Comparison of ENCODE assay signal across 30 cellular contexts in the genomic region with DNA sequence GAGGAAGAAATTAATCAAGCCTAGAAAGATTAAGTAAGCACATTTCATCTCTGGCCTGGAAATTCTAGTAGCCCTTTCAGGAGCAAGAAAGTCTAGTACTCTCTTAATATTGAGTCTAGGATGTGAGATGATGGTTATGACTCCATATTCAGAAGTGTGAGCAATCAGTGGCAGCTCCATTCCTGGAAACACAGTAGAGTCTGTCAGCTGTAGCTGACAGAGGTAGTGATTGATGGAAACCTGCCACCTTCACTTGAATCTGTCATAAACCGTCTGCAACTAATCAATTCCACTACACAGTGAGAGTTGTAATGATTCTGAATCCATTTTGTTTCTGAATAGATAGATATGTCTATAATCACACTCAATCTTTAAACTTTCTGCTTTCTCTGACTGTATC.
"Had no signal": no experiment of that assay in that cellular context is flagged by ENCODE, and none has a peak within 500 bp of the region (broad histone marks: within the 10 kb centered on the region; RNA-seq: fewer than 3 reads in every experiment).

No MANE protein-coding gene starts in this region.

- H3K4me1 ChIP-seq: esophagus squamous epithelium had no signal

- H3K27ac ChIP-seq: brain microvascular endothelial cell, epithelial cell of prostate, esophagus squamous epithelium, WERI-Rb-1 had no signal

- H3K27me3 ChIP-seq: brain microvascular endothelial cell, esophagus squamous epithelium had no signal

- H3K36me3 ChIP-seq: brain microvascular endothelial cell, esophagus squamous epithelium, WERI-Rb-1 had no signal

- H3K9me3 ChIP-seq: esophagus squamous epithelium had no signal

- H3K4me3 ChIP-seq: esophagus squamous epithelium had no signal

- ATAC-seq: activated CD4-positive, CD25-positive, alpha-beta regulatory T cell treated with anti-CD3 and anti-CD28 coated beads, Interleukin-2, amount 50 U/mL, for 24 hours; activated CD8-positive, alpha-beta T cell treated with anti-CD3 and anti-CD28 coated beads for 36 hours; activated T-cell treated with anti-CD3 and anti-CD28 coated beads, Interleukin-2, amount 50 U/mL, for 4 hours; activated T-helper 17 cell treated with anti-CD3 and anti-CD28 coated beads, Interleukin-2, amount 50 U/mL, for 72 hours; T-helper 17 cell had no signal

- DNase-seq: activated B cell treated with CpG ODN at 0.5 μM for 24 hours; activated CD4-positive, alpha-beta T cell treated with anti-CD3 and anti-CD28 coated beads for 48 hours; activated CD4-positive, alpha-beta T cell treated with anti-CD3 and anti-CD28 coated beads, Interleukin-2, amount 50 U/mL, for 1 hour; activated CD4-positive, alpha-beta T cell treated with anti-CD3 and anti-CD28 coated beads, Interleukin-2, amount 50 U/mL, for 48 hours; activated CD8-positive, alpha-beta memory T cell treated with anti-CD3 and anti-CD28 coated beads for 24 hours; activated CD8-positive, alpha-beta T cell treated with anti-CD3 and anti-CD28 coated beads for 36 hours; activated effector memory CD4-positive, alpha-beta T cell treated with Interleukin-2 at 50 U/mL for 16 hours; activated gamma-delta T cell treated with Interleukin-2 at 50 U/mL for 16 hours; activated naive CD4-positive, alpha-beta T cell treated with anti-CD3 and anti-CD28 coated beads, Interleukin-2, amount 50 U/mL, for 16 hours; activated naive CD4-positive, alpha-beta T cell treated with Interleukin-2 at 50 U/mL for 16 hours; activated T-cell treated with anti-CD3 and anti-CD28 coated beads, Interleukin-2, amount 50 U/mL, for 4 hours; amniotic stem cell; anterior cingulate cortex; brain microvascular endothelial cell; caudate nucleus; effector CD8-positive, alpha-beta T cell; esophagus squamous epithelium; foreskin melanocyte; T-helper 1 cell; T-helper 17 cell; T1000; WERI-Rb-1 had no signal

- FAIRE-seq: astrocyte, bronchial epithelial cell, colon, endometrium, endothelial cell of umbilical vein had no signal
